In genomic region chr10:72375585-72375984, GRCh38 we compare ENCODE assay signal across 10 cellular contexts. TPM values are rescaled to one million over a fixed set of nuclear protein-coding genes. Genes with fewer than 3 reads are reported as not detected.
DNase-seq lines count a peak whose midpoint lies in the region; ATAC-seq, FAIRE-seq and TF ChIP-seq lines count a peak whose summit lies in the region.
"Had no signal": no experiment of that assay in that cellular context is flagged by ENCODE, and none has a peak within 500 bp of the region (broad histone marks: within the 10 kb centered on the region; RNA-seq: fewer than 3 reads in every experiment).

No MANE protein-coding gene starts in this region.

- H3K4me1 ChIP-seq in left ventricle myocardium inferior = no peaks in the 10 kb centered on the region
- H3K4me1 ChIP-seq in RWPE2 (ENCODE audit: insufficient read depth, poor library complexity, severe bottlenecking) = no peaks in the 10 kb centered on the region
- H3K4me1 ChIP-seq: SJSA1 had no signal

- H3K27ac ChIP-seq in left ventricle myocardium inferior (replicated peaks) = no peak overlapping the region
- no peak overlapping the region for H3K27ac ChIP-seq in RWPE2 (ENCODE audit: poor library complexity, severe bottlenecking)
- H3K27ac ChIP-seq: SJSA1 had no signal

- H3K4me3 ChIP-seq in left ventricle myocardium inferior = no peak overlapping the region
- no peak overlapping the region for H3K4me3 ChIP-seq in RWPE2 (ENCODE audit: severe bottlenecking)
- H3K4me3 ChIP-seq: SJSA1 had no signal

- intact Hi-C loops in left ventricle myocardium inferior (cut with micrococcal nuclease) = no loop called here
- intact Hi-C loops in left ventricle myocardium superior (cut with micrococcal nuclease) = no loop called here

- H3K9me3 ChIP-seq in left ventricle myocardium inferior (replicated peaks) = no peaks in the 10 kb centered on the region
- H3K9me3 ChIP-seq in RWPE2 (ENCODE audit: severe bottlenecking) = no peaks in the 10 kb centered on the region
- H3K9me3 ChIP-seq: SJSA1 had no signal

- peaks cover 11% of the 10 kb centered on the region for H3K36me3 ChIP-seq in left ventricle myocardium inferior
- H3K36me3 ChIP-seq in RWPE2 (ENCODE audit: low read depth) = no peaks in the 10 kb centered on the region

- H3K27me3 ChIP-seq in left ventricle myocardium inferior (ENCODE audit: low read depth) (no peaks in the 10 kb centered on the region), RWPE2 (ENCODE audit: insufficient read depth, poor library complexity, severe bottlenecking) (no peaks in the 10 kb centered on the region)
- H3K27me3 ChIP-seq: SJSA1 had no signal

- no peak for FAIRE-seq in urothelium cell line (lab: Jason Lieb, UNC)

- DNase-seq in left ventricle myocardium inferior (no peak), left ventricle myocardium superior (no peak), RWPE2 (ENCODE audit: low spot score) (no peak), glomerular visceral epithelial cell (ENCODE audit: extremely low spot score) (peak; percentile 15), urothelium cell line (ENCODE audit: low spot score) (peak; percentile 35), NK-92 (lab: John Stamatoyannopoulos, UW; ENCODE audit: unreplicated experiment) (no peak), SKM-1 (lab: John Stamatoyannopoulos, UW; ENCODE audit: unreplicated experiment) (no peak), germinal center (ENCODE audit: low spot score) (no peak)
- DNase-seq: COR-L47 had no signal

- ATAC-seq in left ventricle myocardium superior = no peak
- ATAC-seq in RWPE2 (ENCODE audit: low read depth) = peak; percentile 62

- peak; percentile 10 for TF ChIP-seq CTCF in left ventricle myocardium inferior (IDR thresholded peaks at IDR 0.05; ENCODE audit: borderline replicate concordance)
- TF ChIP-seq CTCF in RWPE2 (IDR thresholded peaks at IDR 0.05; ENCODE audit: poor library complexity, severe bottlenecking) = peak; percentile 22

RNA-seq across cellular contexts. Expression of gene DNAJB12, which starts 20.9 kb away (rescaled TPM):
- total RNA-seq in left ventricle myocardium inferior (25.6 TPM), left ventricle myocardium superior (25.9 TPM)

Comparison
In these comparisons a context has a peak if more than half of its experiments do, and no peak if none do; other contexts are left out.
1. DNase-seq: peak in glomerular visceral epithelial cell (single experiment) and urothelium cell line (single experiment); none in left ventricle myocardium inferior (single experiment), left ventricle myocardium superior (single experiment), RWPE2 (single experiment), NK-92 (single experiment), SKM-1 (single experiment) and germinal center (single experiment).